8 cellular contexts compared by ENCODE assay signal in the genomic region with DNA sequence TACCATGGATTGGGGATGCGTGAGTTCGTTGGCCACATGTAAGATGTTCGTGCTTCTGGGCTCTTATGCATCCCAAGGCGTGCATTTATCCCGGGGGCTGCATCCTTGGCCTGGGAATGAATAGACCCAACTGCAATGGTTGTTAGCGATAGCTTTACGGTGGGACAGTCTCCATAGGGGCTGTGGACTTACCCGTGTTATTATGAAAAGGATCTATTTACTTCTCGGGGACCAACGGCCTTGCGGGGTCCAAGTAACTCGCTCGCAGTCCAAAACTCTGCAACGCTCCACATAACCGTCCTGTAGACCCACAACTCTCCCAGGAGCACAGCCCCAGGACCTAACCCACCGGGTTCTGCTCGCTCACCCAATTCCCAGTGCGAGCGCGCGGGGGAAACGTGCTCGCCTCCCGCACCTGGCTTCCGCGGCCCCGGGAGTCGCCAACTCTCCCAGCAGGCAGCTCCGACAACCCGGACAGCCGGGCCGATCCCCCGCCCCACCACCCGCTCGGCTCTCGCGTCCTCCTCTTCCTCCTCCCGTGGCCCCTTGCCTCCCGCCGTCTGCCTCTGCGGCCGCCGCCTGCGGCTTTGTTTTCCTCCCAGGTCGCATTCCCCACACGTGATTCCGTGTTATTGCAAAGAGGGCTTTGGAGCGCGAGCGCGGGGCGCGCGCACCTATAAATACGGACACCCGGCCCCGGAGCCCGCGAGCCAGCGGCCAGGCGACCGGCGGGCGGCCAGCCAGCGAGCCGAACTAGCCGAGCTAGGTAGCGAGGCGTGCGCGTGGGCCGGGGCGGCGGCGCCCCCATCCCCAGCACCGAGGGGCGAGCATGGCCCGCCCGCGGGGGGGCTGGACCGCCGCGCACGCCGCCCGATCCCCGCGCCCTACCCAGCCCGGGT. TPM values are rescaled to one million over a fixed set of nuclear protein-coding genes. Genes with fewer than 3 reads are reported as not detected.
DNase-seq lines count a peak whose midpoint lies in the region; ATAC-seq and TF ChIP-seq lines count a peak whose summit lies in the region.

A gene with protein sequence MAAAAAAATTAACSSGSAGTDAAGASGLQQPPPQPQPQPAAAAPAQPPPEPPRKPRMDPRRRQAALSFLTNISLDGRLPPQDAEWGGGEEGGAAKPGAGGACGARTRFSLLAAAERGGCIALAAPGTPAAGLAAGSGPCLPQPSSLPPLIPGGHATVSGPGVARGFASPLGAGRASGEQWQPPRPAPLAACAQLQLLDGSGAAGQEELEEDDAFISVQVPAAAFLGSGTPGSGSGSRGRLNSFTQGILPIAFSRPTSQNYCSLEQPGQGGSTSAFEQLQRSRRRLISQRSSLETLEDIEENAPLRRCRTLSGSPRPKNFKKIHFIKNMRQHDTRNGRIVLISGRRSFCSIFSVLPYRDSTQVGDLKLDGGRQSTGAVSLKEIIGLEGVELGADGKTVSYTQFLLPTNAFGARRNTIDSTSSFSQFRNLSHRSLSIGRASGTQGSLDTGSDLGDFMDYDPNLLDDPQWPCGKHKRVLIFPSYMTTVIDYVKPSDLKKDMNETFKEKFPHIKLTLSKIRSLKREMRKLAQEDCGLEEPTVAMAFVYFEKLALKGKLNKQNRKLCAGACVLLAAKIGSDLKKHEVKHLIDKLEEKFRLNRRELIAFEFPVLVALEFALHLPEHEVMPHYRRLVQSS (plus strand): TSS at position 706 of the 899 bp plus-strand sequence. CDS start 278 bp downstream, outside the sequence.

- H3K4me3 Mint-ChIP-seq in CD4-positive, CD25-positive, alpha-beta regulatory T cell, result peak within 1 kb of the TSS; percentile 82 to 92 (median 90)
- peak within 1 kb of the TSS; percentile 90 for H3K4me3 Mint-ChIP-seq in T-helper 17 cell

- intact Hi-C loops in colonic mucosa (cut with DNase I), result no loop called here
- intact Hi-C loops in left lung (cut with DNase I), result loop anchor here in 1 of 2 donors (5.0 to 10.0 kb wide), 2 partner anchors 97 to 230 kb away; no protein-coding TSS in a partner anchor

- no peak within 1 kb of the TSS for H3K27ac ChIP-seq in CD4-positive, CD25-positive, alpha-beta regulatory T cell (ENCODE audit: insufficient read depth, low read length, poor library complexity, severe bottlenecking)
- no peak within 1 kb of the TSS for H3K27ac ChIP-seq in colonic mucosa
- peak within 1 kb of the TSS; percentile 78 to 87 for H3K27ac ChIP-seq in left lung

- H3K4me1 Mint-ChIP-seq in CD4-positive, CD25-positive, alpha-beta regulatory T cell, result peaks cover 2 to 19% (median 13%) of the 10 kb centered on the region in 4 donors
- H3K4me1 Mint-ChIP-seq in T-helper 17 cell, result peaks cover 18% of the 10 kb centered on the region

- no peaks in the 10 kb centered on the region for H3K36me3 ChIP-seq in CD4-positive, CD25-positive, alpha-beta regulatory T cell (ENCODE audit: control insufficient read depth, insufficient read depth, low read length)
- no peaks in the 10 kb centered on the region for H3K36me3 ChIP-seq in colonic mucosa
- H3K36me3 ChIP-seq in left lung, result no peaks in the 10 kb centered on the region

- H3K9me3 Mint-ChIP-seq in CD4-positive, CD25-positive, alpha-beta regulatory T cell, result no peaks in the 10 kb centered on the region

- peak; percentile 53 for TF ChIP-seq POLR2A in GM19193 (IDR thresholded peaks at IDR 0.05; ENCODE audit: extremely low read depth, insufficient read depth, insufficient read length)

- H3K4me1 ChIP-seq in CD4-positive, CD25-positive, alpha-beta regulatory T cell (ENCODE audit: control insufficient read depth, insufficient read depth, low read length, poor library complexity, severe bottlenecking), result peaks cover 24% of the 10 kb centered on the region
- peaks cover 10% of the 10 kb centered on the region for H3K4me1 ChIP-seq in colonic mucosa
- H3K4me1 ChIP-seq in left lung, result peaks cover 22 to 47% of the 10 kb centered on the region in 2 donors

- peak within 1 kb of the TSS; percentile 66 for H3K4me3 ChIP-seq in CD4-positive, CD25-positive, alpha-beta regulatory T cell (ENCODE audit: low read depth, low read length)
- H3K4me3 ChIP-seq in Jurkat, Clone E6-1 (ENCODE audit: low read length), result peak within 1 kb of the TSS; percentile 41
- H3K4me3 ChIP-seq in colonic mucosa (peak within 1 kb of the TSS; percentile 56), left lung (peak within 1 kb of the TSS; percentile 55 to 61)

- peak within 1 kb of the TSS; percentile 63 to 64 for H3K9ac ChIP-seq in colonic mucosa (ENCODE audit: low read depth in 2 of 2, low read length in 2 of 2)

- no peak within 1 kb of the TSS for H3K27ac Mint-ChIP-seq in CD4-positive, CD25-positive, alpha-beta regulatory T cell
- no peak within 1 kb of the TSS for H3K27ac Mint-ChIP-seq in T-helper 17 cell

- no peaks in the 10 kb centered on the region for H3K9me3 ChIP-seq in CD4-positive, CD25-positive, alpha-beta regulatory T cell (ENCODE audit: control insufficient read depth in 2 of 2, low read length in 2 of 2)
- H3K9me3 ChIP-seq in T-helper 17 cell (ENCODE audit: control insufficient read depth, low read length, poor library complexity, severe bottlenecking), result no peaks in the 10 kb centered on the region
- H3K9me3 ChIP-seq in colonic mucosa, result no peaks in the 10 kb centered on the region
- H3K9me3 ChIP-seq in left lung, result no peaks in the 10 kb centered on the region

- H3K27me3 Mint-ChIP-seq in CD4-positive, CD25-positive, alpha-beta regulatory T cell, result peaks cover 52% of the 10 kb centered on the region
- H3K27me3 Mint-ChIP-seq in T-helper 17 cell, result peaks cover 50% of the 10 kb centered on the region

- no peaks in the 10 kb centered on the region for H3K36me3 Mint-ChIP-seq in CD4-positive, CD25-positive, alpha-beta regulatory T cell
- H3K36me3 Mint-ChIP-seq in T-helper 17 cell (ENCODE audit: low read depth), result no peaks in the 10 kb centered on the region

- TF ChIP-seq CTCF in colonic mucosa (IDR thresholded peaks at IDR 0.05) (no peak), left lung (IDR thresholded peaks at IDR 0.05) (no peak)

- ATAC-seq in CD4-positive, CD25-positive, alpha-beta regulatory T cell (ENCODE audit: low read depth in 2 of 2), result peak in 1 of 2 donors; percentile 4
- peak; percentile 19 for ATAC-seq in T-helper 17 cell
- peak; percentile 14 for ATAC-seq in left lung
- ATAC-seq in HG03095 (IDR thresholded peaks at IDR 0.05; ENCODE audit: unreplicated experiment), result no peak

- peaks cover 17% of the 10 kb centered on the region for H3K27me3 ChIP-seq in CD4-positive, CD25-positive, alpha-beta regulatory T cell (ENCODE audit: control insufficient read depth, insufficient read depth, low read length)
- no peaks in the 10 kb centered on the region for H3K27me3 ChIP-seq in colonic mucosa
- H3K27me3 ChIP-seq in left lung, result peaks cover 0 to 46% of the 10 kb centered on the region in 2 donors

- DNase-seq in CD4-positive, CD25-positive, alpha-beta regulatory T cell, result peak; percentile 11 to 47 (median 16)
- no peak for DNase-seq in Jurkat, Clone E6-1 (ENCODE audit: low read depth, low spot score)
- DNase-seq in T-helper 17 cell, result peak in 2 of 3 donors; percentile 16 to 18
- peak; percentile 68 for DNase-seq in colonic mucosa
- DNase-seq in left lung, result peak; percentile 81 to 89
- peak; percentile 21 for DNase-seq in stimulated activated CD4-positive, alpha-beta T cell treated with anti-CD3 and anti-CD28 coated beads, Interleukin-4, amount 100 ng/mL, for 1 hour

RNA-seq across cellular contexts. Expression of the gene that starts here (rescaled TPM):
- total RNA-seq in CD4-positive, CD25-positive, alpha-beta regulatory T cell, result 5.4 TPM
- polyA plus RNA-seq in CD4-positive, CD25-positive, alpha-beta regulatory T cell, result under 1 TPM in 1 of 4 donors, not detected in 3; 0.46 TPM
- 5.7 TPM for polyA plus RNA-seq in Jurkat, Clone E6-1 (2012; ENCODE audit: insufficient read depth, insufficient read length)
- under 1 TPM in 1 of 2 donors, not detected in 1; 0.73 TPM for total RNA-seq in T-helper 17 cell
- total RNA-seq in colonic mucosa, result 1 to 10 TPM; 4.2 to 6.2 TPM
- total RNA-seq in left lung, result 10 to 100 TPM; 21.9 to 35.4 TPM

Comparison
In these comparisons a context has a peak if more than half of its experiments do, and no peak if none do; other contexts are left out.
1. Peak in DNase-seq and ATAC-seq in T-helper 17 cell; RNA of the gene not detected or under 1 TPM.
2. H3K27ac ChIP-seq: peak in left lung (2 of 2); none in CD4-positive, CD25-positive, alpha-beta regulatory T cell (single experiment) and colonic mucosa (single experiment).
3. Peak in every context shown above with its lines, with median percentiles within 50 percentile points of each other: H3K4me3 ChIP-seq.